In the genomic region with DNA sequence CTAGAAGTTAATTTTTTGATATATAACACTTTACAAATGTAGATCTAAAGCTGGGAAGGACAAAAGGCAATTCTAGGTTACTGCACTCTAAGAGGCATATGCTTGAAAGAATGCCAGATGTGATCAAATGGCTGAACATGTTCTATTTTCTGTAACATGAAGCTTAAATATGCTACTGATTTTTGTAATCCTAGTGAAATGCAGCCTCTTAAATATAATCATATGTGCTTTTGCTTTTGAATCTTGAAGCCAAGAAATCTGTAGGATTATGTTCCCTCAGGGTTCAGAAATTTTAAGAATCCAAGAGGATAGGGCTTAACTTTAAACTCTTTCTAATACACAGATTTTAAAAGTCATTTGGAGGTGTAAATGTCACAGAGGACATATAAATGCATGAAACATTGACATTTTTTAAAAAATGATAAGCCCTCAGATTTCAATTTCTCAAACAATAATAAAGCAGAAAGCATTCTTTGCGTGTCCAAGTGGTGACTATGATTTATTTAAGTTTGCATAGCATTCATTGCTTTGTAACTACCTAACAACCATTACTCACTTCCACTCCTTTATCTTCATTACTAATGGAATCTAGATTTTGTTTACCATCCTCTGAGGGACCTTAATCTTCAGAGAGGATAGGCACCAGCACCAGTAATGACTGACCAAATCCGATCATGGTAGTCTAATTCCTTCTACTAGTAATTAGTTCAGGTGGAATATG, we compare ENCODE assay signal across 13 cellular contexts.
DNase-seq lines count a peak whose midpoint lies in the region; ATAC-seq and TF ChIP-seq lines count a peak whose summit lies in the region.
"Had no signal": no experiment of that assay in that cellular context is flagged by ENCODE, and none has a peak within 500 bp of the region (broad histone marks: within the 10 kb centered on the region; RNA-seq: fewer than 3 reads in every experiment).

No MANE protein-coding gene starts in this region.

- H3K9me2 ChIP-seq in HCT116 (ENCODE audit: insufficient read depth) = no peaks in the 10 kb centered on the region
- no peaks in the 10 kb centered on the region for H3K9me2 ChIP-seq in SK-N-SH
- H3K9me2 ChIP-seq in hepatocyte (replicated peaks; ENCODE audit: insufficient read depth) = no peaks in the 10 kb centered on the region

- H4K20me1 ChIP-seq in HCT116 (ENCODE audit: insufficient read depth) (no peaks in the 10 kb centered on the region), SK-N-SH (ENCODE audit: insufficient read depth) (no peaks in the 10 kb centered on the region), hepatocyte (ENCODE audit: insufficient read depth, poor library complexity, severe bottlenecking) (no peaks in the 10 kb centered on the region)

- H3F3A ChIP-seq in SK-N-SH (replicated peaks; ENCODE audit: insufficient read depth) = peaks cover 28% of the 10 kb centered on the region

- no peak for TF ChIP-seq RAD21 in HCT116 (IDR thresholded peaks at IDR 0.05; ENCODE audit: low read depth)
- TF ChIP-seq RAD21 in SK-N-SH (IDR thresholded peaks at IDR 0.05; ENCODE audit: low read length) = no peak

- H3K79me2 ChIP-seq in HCT116 (ENCODE audit: insufficient read depth, low read length) = no peaks in the 10 kb centered on the region
- H3K79me2 ChIP-seq in SK-N-SH (ENCODE audit: insufficient read depth) = no peaks in the 10 kb centered on the region
- H3K79me2 ChIP-seq in hepatocyte = no peaks in the 10 kb centered on the region

- H3K36me3 ChIP-seq in HCT116 (ENCODE audit: control insufficient read depth in 1 of 2, insufficient read depth in 2 of 2, low read length in 2 of 2) (no peaks in the 10 kb centered on the region), SK-N-SH (replicated peaks in 1 of 2; ENCODE audit: control insufficient read depth in 1 of 2, insufficient read depth in 2 of 2, low read length in 1 of 2) (no peaks in the 10 kb centered on the region), hepatocyte (replicated peaks; ENCODE audit: insufficient read depth, low read depth) (no peaks in the 10 kb centered on the region)
- H3K36me3 ChIP-seq: neural progenitor cell had no signal

- BruUV-seq in HCT116 (replicated peaks; lab: Mats Ljungman, UMichigan) = no TSS peak

- no peak for TF ChIP-seq POLR2A in HCT116 (IDR thresholded peaks at IDR 0.05; ENCODE audit: borderline replicate concordance, extremely low read depth, insufficient read depth, insufficient read length)

- TF ChIP-seq CTCF in HCT116 (IDR thresholded peaks at IDR 0.05 in 2 of 3, conservative IDR thresholded peaks at IDR 0.05 in 1 of 3; ENCODE audit: borderline replicate concordance in 1 of 3, insufficient read depth in 1 of 3, low read depth in 2 of 3, low read length in 2 of 3) = no peak
- no peak for TF ChIP-seq CTCF in SK-N-SH (IDR thresholded peaks at IDR 0.05)
- no peak for TF ChIP-seq CTCF in hepatocyte (IDR thresholded peaks at IDR 0.05; ENCODE audit: poor library complexity)

- POLR2A ChIA-PET in HCT116 (lab: Charles Lee) (no interaction called here), SK-N-SH (lab: Yijun Ruan, JAX) (no interaction called here)

- intact Hi-C loops in HCT116 (cut with micrococcal nuclease) = loop anchor here (5.0 kb wide), 1 partner anchor 459 kb away; no protein-coding TSS in a partner anchor

- H3K9ac ChIP-seq in HCT116 (ENCODE audit: low read length) (no peak overlapping the region), SK-N-SH (peak overlapping the region; percentile 38; the same call in 1 of the 2 replicates)
- H3K9ac ChIP-seq: neural progenitor cell had no signal

- H3K4me2 ChIP-seq in HCT116 (ENCODE audit: low read length) (0 out of 2 replicates have a peak overlapping the region, but pooled peaks have one; percentile 10), SK-N-SH (peak overlapping the region; percentile 20), hepatocyte (peak overlapping the region; percentile 28)
- H3K4me2 ChIP-seq: neural progenitor cell had no signal

- H3K27ac ChIP-seq in HCT116 (ENCODE audit: low read depth, low read length) = no peak overlapping the region
- H3K27ac ChIP-seq in SK-N-SH (ENCODE audit: low read depth in 2 of 2, low read length in 1 of 2) = peak overlapping the region; percentile 72 to 79; a peak in 3 of 4 replicates
- no peak overlapping the region for H3K27ac ChIP-seq in hepatocyte
- H3K27ac ChIP-seq: neural progenitor cell had no signal

- H3K4me3 ChIP-seq in HCT116 (replicated peaks in 1 of 2; ENCODE audit: low read depth in 1 of 2, low read length in 2 of 2) = no peak overlapping the region
- peak overlapping the region in 1 of 2 experiments; percentile 7; a peak in 1 of 4 replicates for H3K4me3 ChIP-seq in SK-N-SH (ENCODE audit: low read depth in 2 of 2, low read length in 1 of 2)
- no peak overlapping the region for H3K4me3 ChIP-seq in hepatocyte
- H3K4me3 ChIP-seq: neural progenitor cell had no signal

- 22% methylated on average over 2 of the region's 2 CpGs for WGBS in SK-N-SH (ENCODE audit: low lambda C conversion rate)
- 23% methylated on average over 2 of the region's 2 CpGs for WGBS in hepatocyte (ENCODE audit: low lambda C conversion rate, missing lambda C conversion rate)

- DNase-seq in A172 (ENCODE audit: low spot score) (peak; percentile 87), HCT116 (ENCODE audit: low read depth, low spot score) (no peak), SK-N-SH (no peak), hepatocyte (ENCODE audit: low spot score) (no peak), occipital lobe (lab: John Stamatoyannopoulos, UW) (no peak), germinal center (ENCODE audit: low spot score) (no peak)
- no peak for DNase-seq in activated CD4-positive, alpha-beta T cell treated with anti-CD3 and anti-CD28 coated beads, Interleukin-2, amount 50 U/mL, for 48 hours
- DNase-seq: ACHN; dorsolateral prefrontal cortex; NCI-H1436; stimulated activated CD4-positive, alpha-beta T cell treated with anti-CD3 and anti-CD28 coated beads, Interleukin-4, amount 100 ng/mL, for 1 hour had no signal

- RAD21 ChIA-PET in HCT116 (lab: Charles Lee; ENCODE audit: low non-redundant PET in 1 of 2, low total read pairs in 2 of 2, uncharacterized antibody in 2 of 2, unreplicated experiment in 2 of 2) = no interaction called here

- CTCF ChIA-PET in HCT116 (lab: Charles Lee) = interaction anchor here (1.0 to 2.2 kb wide), 3 partner anchors 11 to 15 kb away, joined by 3 to 16 read pairs (median 4); no protein-coding TSS in a partner anchor
- CTCF ChIA-PET in SK-N-SH (lab: Yijun Ruan, JAX) = interaction anchor here (0.6 to 3.3 kb wide), 14 partner anchors 11 to 1264 kb away, joined by 3 to 28 read pairs (median 4); no protein-coding TSS in a partner anchor

- no peaks in the 10 kb centered on the region for H3K9me3 ChIP-seq in HCT116 (ENCODE audit: control insufficient read depth in 1 of 2, insufficient read depth in 1 of 2, low read depth in 1 of 2, low read length in 2 of 2)
- no peaks in the 10 kb centered on the region for H3K9me3 ChIP-seq in SK-N-SH
- H3K9me3 ChIP-seq in hepatocyte (ENCODE audit: low read depth) = no peaks in the 10 kb centered on the region

- H2AFZ ChIP-seq in HCT116 (ENCODE audit: low read depth, low read length, poor library complexity, severe bottlenecking) = peak overlapping the region; percentile 71
- no peak overlapping the region for H2AFZ ChIP-seq in SK-N-SH (ENCODE audit: low read depth)
- no peak overlapping the region for H2AFZ ChIP-seq in hepatocyte
- H2AFZ ChIP-seq: neural progenitor cell had no signal

- peak; percentile 35 to 83; a peak in 3 of 4 replicates for TF ChIP-seq EP300 in SK-N-SH (IDR thresholded peaks at IDR 0.05; ENCODE audit: borderline replicate concordance in 1 of 2, low read depth in 1 of 2, low read length in 1 of 2)

- H3K4me1 ChIP-seq in HCT116 (ENCODE audit: control insufficient read depth in 1 of 2, insufficient read depth in 2 of 2, low read length in 2 of 2) (peaks cover 8 to 13% of the 10 kb centered on the region in 2 experiments; a peak in 2 of 4 replicates), SK-N-SH (ENCODE audit: control insufficient read depth in 1 of 2, insufficient read depth in 2 of 2, low read depth in 1 of 2, low read length in 1 of 2) (peaks cover 6 to 32% of the 10 kb centered on the region in 2 experiments), hepatocyte (ENCODE audit: insufficient read depth) (peaks cover 17% of the 10 kb centered on the region)
- H3K4me1 ChIP-seq: neural progenitor cell had no signal

- no peak for ATAC-seq in HCT116
- no peak for ATAC-seq in GM19467 (IDR thresholded peaks at IDR 0.05; ENCODE audit: unreplicated experiment)

- H3K27me3 ChIP-seq in HCT116 (ENCODE audit: insufficient read depth, low read length) (no peaks in the 10 kb centered on the region), SK-N-SH (ENCODE audit: insufficient read depth) (no peaks in the 10 kb centered on the region), hepatocyte (no peaks in the 10 kb centered on the region)
- H3K27me3 ChIP-seq: dorsolateral prefrontal cortex, neural progenitor cell had no signal

TF ChIP-seq in HCT116, 20 proteins besides CTCF, POLR2A, EP300 and RAD21:
- TF ChIP-seq CBX3 (IDR thresholded peaks at IDR 0.05; ENCODE audit: low read depth) (no peak), EZH2phosphoT487 (IDR thresholded peaks at IDR 0.05; ENCODE audit: borderline replicate concordance) (no peak), ZNF274 (IDR thresholded peaks at IDR 0.05; ENCODE audit: low read depth, low read length) (no peak), TCF7L2 (IDR thresholded peaks at IDR 0.05; ENCODE audit: borderline replicate concordance, extremely low read depth, insufficient read depth, insufficient read length) (no peak)

TF ChIP-seq in SK-N-SH, 30 proteins besides CTCF, POLR2A, EP300 and RAD21 (continues in another document):
- peak; percentile 86 for TF ChIP-seq FOXM1 (IDR thresholded peaks at IDR 0.05; ENCODE audit: low read depth)
- no peak for TF ChIP-seq SMC3 (IDR thresholded peaks at IDR 0.05; ENCODE audit: low read depth, low read length)
- TF ChIP-seq MAX (IDR thresholded peaks at IDR 0.05; ENCODE audit: low read depth) = 0 out of 2 replicates have a peak, but pooled peaks have one; percentile 6
- peak; percentile 92 for TF ChIP-seq JUND (IDR thresholded peaks at IDR 0.05)
- no peak for TF ChIP-seq SIN3A (IDR thresholded peaks at IDR 0.05; ENCODE audit: borderline replicate concordance, low read depth, low read length)
- no peak for TF ChIP-seq GABPA (IDR thresholded peaks at IDR 0.05; ENCODE audit: low read depth)
- TF ChIP-seq TAF1 (IDR thresholded peaks at IDR 0.05; ENCODE audit: borderline replicate concordance, low read depth, low read length) = no peak
- peak; percentile 96 for TF ChIP-seq TEAD4 (IDR thresholded peaks at IDR 0.05; ENCODE audit: borderline replicate concordance, insufficient read depth)
- peak; percentile 94 for TF ChIP-seq FOSL2 (IDR thresholded peaks at IDR 0.05; ENCODE audit: borderline replicate concordance, low read depth)
- no peak for TF ChIP-seq YY1 (IDR thresholded peaks at IDR 0.05; ENCODE audit: low read depth)
- TF ChIP-seq GATA2 (CRISPR knock-in tag; IDR thresholded peaks at IDR 0.05) = no peak
- TF ChIP-seq FOXJ3 (CRISPR knock-in tag; IDR thresholded peaks at IDR 0.05) = no peak
- peak; percentile 80 for TF ChIP-seq TCF12 (IDR thresholded peaks at IDR 0.05)
- TF ChIP-seq ELF1 (IDR thresholded peaks at IDR 0.05) = no peak

Comparison
In these comparisons a context has a peak if more than half of its experiments do, and no peak if none do; other contexts are left out.
1. H3K27ac ChIP-seq: peak in SK-N-SH (2 of 2); none in HCT116 (single experiment) and hepatocyte (single experiment).
2. Peak in every context shown above with its lines, with median percentiles within 50 percentile points of each other: H3K4me2 ChIP-seq.